In genomic region chr6:112372213-112372806, GRCh38 we compare ENCODE assay signal across 10 cellular contexts. TPM values are rescaled to one million over a fixed set of nuclear protein-coding genes. Genes with fewer than 3 reads are reported as not detected.
DNase-seq lines count a peak whose midpoint lies in the region; ATAC-seq and TF ChIP-seq lines count a peak whose summit lies in the region.
"Had no signal": no experiment of that assay in that cellular context is flagged by ENCODE, and none has a peak within 500 bp of the region (broad histone marks: within the 10 kb centered on the region; RNA-seq: fewer than 3 reads in every experiment).

No MANE protein-coding gene starts in this region.

- WGBS in esophagus muscularis mucosa, result 50% methylated on average over 5 of the region's 5 CpGs

- no peak for TF ChIP-seq POLR2A in esophagus muscularis mucosa (IDR thresholded peaks at IDR 0.05; ENCODE audit: low read depth)

- H3K4me3 ChIP-seq in esophagus muscularis mucosa, result no peak overlapping the region
- H3K4me3 ChIP-seq: BLaER1 had no signal

- no peaks in the 10 kb centered on the region for H3K9me3 ChIP-seq in esophagus muscularis mucosa

- H3K36me3 ChIP-seq in esophagus muscularis mucosa, result no peaks in the 10 kb centered on the region
- H3K36me3 ChIP-seq: BLaER1 had no signal

- H3K27ac ChIP-seq in esophagus muscularis mucosa (replicated peaks in 1 of 4), result no peak overlapping the region
- H3K27ac ChIP-seq: BLaER1 had no signal

- ATAC-seq in GM18511 (IDR thresholded peaks at IDR 0.05; ENCODE audit: unreplicated experiment) (no peak), GM21528 (IDR thresholded peaks at IDR 0.05; ENCODE audit: low FRiP score, unreplicated experiment) (no peak)

- intact Hi-C loops in esophagus muscularis mucosa (cut with DNase I), result loop anchor here (5.0 to 10.0 kb wide), 2 partner anchors 190 to 288 kb away; partner anchors contain the start of genes FAM229B and TUBE1

- H3K4me1 ChIP-seq in esophagus muscularis mucosa, result peaks cover 0 to under 1% (median under 1%) of the 10 kb centered on the region in 4 donors
- H3K4me1 ChIP-seq: BLaER1 had no signal

- DNase-seq in NCI-H1092 treated with DMSO at 0.1 percent for 48 hours (lab: John Stamatoyannopoulos, UW) (peak; percentile 6), NCI-H1092 (lab: John Stamatoyannopoulos, UW) (no peak), NCI-H69 (lab: John Stamatoyannopoulos, UW) (peak; percentile 1), esophagus muscularis mucosa (ENCODE audit: extremely low spot score) (no peak), renal cortical epithelial cell (ENCODE audit: low read depth) (peak; percentile 38), NCI-H1436 (lab: John Stamatoyannopoulos, UW) (no peak)
- DNase-seq: stimulated activated naive B cell treated with anti-CD40 and anti-IgM and Interleukin-4, amounts not matched to agents 10 μg/mL and 1 μg/mL and 100 μg/mL, for 72 hours had no signal

- peak; percentile 43 to 64 (median 57) for TF ChIP-seq CTCF in esophagus muscularis mucosa (IDR thresholded peaks at IDR 0.05)

- H3K27me3 ChIP-seq in esophagus muscularis mucosa, result peaks cover 0 to under 1% (median 0%) of the 10 kb centered on the region in 4 donors
- H3K27me3 ChIP-seq: BLaER1 had no signal

- TF ChIP-seq EP300 in esophagus muscularis mucosa (IDR thresholded peaks at IDR 0.05), result no peak

RNA-seq across cellular contexts. Expression of gene RFPL4B, which starts 25.2 kb away (rescaled TPM):
- not detected for total RNA-seq in esophagus muscularis mucosa
- total RNA-seq in renal cortical epithelial cell, result 0.05 TPM in 1 of 2 replicates, not detected in the other

Comparison
In these comparisons a context has a peak if more than half of its experiments do, and no peak if none do; other contexts are left out.
1. DNase-seq: peak in NCI-H1092 treated with DMSO at 0.1 percent for 48 hours (single experiment), NCI-H69 (single experiment) and renal cortical epithelial cell (single experiment); none in NCI-H1092 (single experiment), esophagus muscularis mucosa (single experiment) and NCI-H1436 (single experiment).